In the genomic region with DNA sequence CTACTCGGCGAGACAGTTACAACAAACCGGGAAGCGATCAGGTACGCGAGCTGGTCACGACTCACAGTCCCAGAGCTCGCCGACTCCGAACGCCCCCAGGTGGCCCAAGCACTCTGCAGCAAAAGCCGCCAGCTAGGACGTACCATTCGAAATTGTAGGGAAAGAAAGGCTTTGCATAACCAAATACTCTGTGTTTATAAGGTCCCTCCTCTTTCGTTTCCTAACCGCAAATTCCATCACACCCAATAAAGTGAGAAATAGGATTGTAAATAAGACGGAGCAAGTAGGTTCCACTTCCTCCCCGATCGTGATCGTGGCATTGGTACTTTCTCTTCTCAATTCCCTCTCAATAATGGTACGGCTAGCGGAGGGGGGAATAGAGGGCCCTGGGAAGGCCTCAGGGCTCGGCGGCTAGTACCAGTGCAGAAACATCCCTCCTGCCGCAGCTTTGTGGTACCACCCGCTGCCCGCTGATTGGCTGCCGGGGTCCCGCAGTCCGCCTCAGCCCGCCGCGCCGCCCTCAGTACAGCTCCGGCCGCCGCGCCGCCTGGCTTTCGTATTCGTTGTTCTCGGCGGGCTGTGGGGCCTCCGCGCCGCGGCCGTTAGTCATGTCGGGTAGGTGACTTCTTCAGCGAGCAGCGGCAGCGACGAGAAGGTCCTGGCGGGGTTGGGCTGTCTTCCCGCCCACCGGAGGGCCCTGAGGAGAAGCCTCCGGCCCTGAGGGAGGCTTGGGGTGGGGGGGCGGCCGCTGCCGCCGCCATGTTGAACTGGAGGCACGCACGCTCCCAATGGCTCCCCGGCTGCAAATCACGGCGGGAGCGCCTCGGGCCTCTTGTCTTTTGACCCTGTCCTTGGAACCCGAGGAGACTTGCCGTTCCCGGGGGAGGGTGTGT, we compare ENCODE assay signal across 1 cellular context.
TF ChIP-seq lines count a peak whose summit lies in the region.

TSS of gene TAF15 (plus strand) at position 523 of the 893 bp plus-strand sequence. CDS start at position 609, 86 bp downstream.

TF ChIP-seq in HepG2, 621 proteins besides CTCF, POLR2A, EP300 and RAD21 (continued from another document and continues in another):
- TF ChIP-seq, protein P1, sequence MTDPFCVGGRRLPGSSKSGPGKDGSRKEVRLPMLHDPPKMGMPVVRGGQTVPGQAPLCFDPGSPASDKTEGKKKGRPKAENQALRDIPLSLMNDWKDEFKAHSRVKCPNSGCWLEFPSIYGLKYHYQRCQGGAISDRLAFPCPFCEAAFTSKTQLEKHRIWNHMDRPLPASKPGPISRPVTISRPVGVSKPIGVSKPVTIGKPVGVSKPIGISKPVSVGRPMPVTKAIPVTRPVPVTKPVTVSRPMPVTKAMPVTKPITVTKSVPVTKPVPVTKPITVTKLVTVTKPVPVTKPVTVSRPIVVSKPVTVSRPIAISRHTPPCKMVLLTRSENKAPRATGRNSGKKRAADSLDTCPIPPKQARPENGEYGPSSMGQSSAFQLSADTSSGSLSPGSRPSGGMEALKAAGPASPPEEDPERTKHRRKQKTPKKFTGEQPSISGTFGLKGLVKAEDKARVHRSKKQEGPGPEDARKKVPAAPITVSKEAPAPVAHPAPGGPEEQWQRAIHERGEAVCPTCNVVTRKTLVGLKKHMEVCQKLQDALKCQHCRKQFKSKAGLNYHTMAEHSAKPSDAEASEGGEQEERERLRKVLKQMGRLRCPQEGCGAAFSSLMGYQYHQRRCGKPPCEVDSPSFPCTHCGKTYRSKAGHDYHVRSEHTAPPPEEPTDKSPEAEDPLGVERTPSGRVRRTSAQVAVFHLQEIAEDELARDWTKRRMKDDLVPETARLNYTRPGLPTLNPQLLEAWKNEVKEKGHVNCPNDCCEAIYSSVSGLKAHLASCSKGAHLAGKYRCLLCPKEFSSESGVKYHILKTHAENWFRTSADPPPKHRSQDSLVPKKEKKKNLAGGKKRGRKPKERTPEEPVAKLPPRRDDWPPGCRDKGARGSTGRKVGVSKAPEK (CRISPR knock-in tag; IDR thresholded peaks at IDR 0.05; ENCODE audit: borderline replicate concordance) = no peak
- TF ChIP-seq ZNF746 (CRISPR knock-in tag; IDR thresholded peaks at IDR 0.05) (no peak), EED (CRISPR knock-in tag; IDR thresholded peaks at IDR 0.05) (no peak), MED1 (CRISPR knock-in tag; IDR thresholded peaks at IDR 0.05) (peak; percentile 41; the same call in 1 of the 2 replicates), ZNF543 (CRISPR knock-in tag; IDR thresholded peaks at IDR 0.05) (peak; percentile 91), TSC22D2 (CRISPR knock-in tag; IDR thresholded peaks at IDR 0.05; ENCODE audit: borderline replicate concordance) (no peak), ZNF567 (CRISPR knock-in tag; IDR thresholded peaks at IDR 0.05; ENCODE audit: borderline replicate concordance) (no peak), FOXC1 (CRISPR knock-in tag; IDR thresholded peaks at IDR 0.05; ENCODE audit: borderline replicate concordance) (peak; percentile 93), CAMTA2 (CRISPR knock-in tag; IDR thresholded peaks at IDR 0.05; ENCODE audit: borderline replicate concordance) (no peak), MZF1 (CRISPR knock-in tag; IDR thresholded peaks at IDR 0.05; ENCODE audit: borderline replicate concordance) (no peak), SCMH1 (CRISPR knock-in tag; IDR thresholded peaks at IDR 0.05; ENCODE audit: borderline replicate concordance) (no peak), ZNF546 (CRISPR knock-in tag; conservative IDR thresholded peaks at IDR 0.05) (peak; percentile 90; the same call in 1 of the 2 replicates), ZKSCAN1 (IDR thresholded peaks at IDR 0.05; ENCODE audit: low read length) (no peak), HNRNPL (IDR thresholded peaks at IDR 0.05; ENCODE audit: low read depth, low read length) (0 out of 2 replicates have a peak, but pooled peaks have one; percentile 57), CBX1 (IDR thresholded peaks at IDR 0.05; ENCODE audit: low read depth) (peak; percentile 2), NRL (CRISPR knock-in tag; IDR thresholded peaks at IDR 0.05; ENCODE audit: borderline replicate concordance) (no peak), CBFB (CRISPR knock-in tag; IDR thresholded peaks at IDR 0.05) (peak; percentile 46), RORA (CRISPR knock-in tag; IDR thresholded peaks at IDR 0.05) (no peak), KAT8 (CRISPR knock-in tag; IDR thresholded peaks at IDR 0.05) (peak; percentile 54; the same call in 1 of the 2 replicates), POGZ (CRISPR knock-in tag; IDR thresholded peaks at IDR 0.05) (no peak), ZNF607 (CRISPR knock-in tag; IDR thresholded peaks at IDR 0.05; ENCODE audit: borderline replicate concordance) (peak; percentile 94), NFYB (CRISPR knock-in tag; IDR thresholded peaks at IDR 0.05) (peak; percentile 89), STAG1 (CRISPR knock-in tag; IDR thresholded peaks at IDR 0.05) (peak; percentile 48), ZNF207 (IDR thresholded peaks at IDR 0.05; ENCODE audit: borderline replicate concordance) (no peak), HMG20A (CRISPR knock-in tag; IDR thresholded peaks at IDR 0.05; ENCODE audit: borderline replicate concordance) (no peak), GTF3A (CRISPR knock-in tag; conservative IDR thresholded peaks at IDR 0.05) (no peak), PCBP2 (optimal IDR thresholded peaks at IDR 0.05; ENCODE audit: low read depth, low read length, poor library complexity, severe bottlenecking) (no peak), REL (CRISPR knock-in tag; conservative IDR thresholded peaks at IDR 0.05) (peak; percentile 84; the same call in 1 of the 2 replicates), MAFK (conservative IDR thresholded peaks at IDR 0.05 in 1 of 2, IDR thresholded peaks at IDR 0.05 in 1 of 2; ENCODE audit: low read length in 2 of 2) (no peak), KLF16 (CRISPR knock-in tag; IDR thresholded peaks at IDR 0.05) (peak in 1 of 2 experiments; percentile 19; a peak in 1 of 4 replicates), ZSCAN31 (CRISPR knock-in tag; IDR thresholded peaks at IDR 0.05; ENCODE audit: low read depth) (peak; percentile 73), DMAP1 (CRISPR knock-in tag; IDR thresholded peaks at IDR 0.05) (peak; percentile 91), ZC3H4 (CRISPR knock-in tag; IDR thresholded peaks at IDR 0.05; ENCODE audit: borderline replicate concordance) (no peak), JARID2 (CRISPR knock-in tag; IDR thresholded peaks at IDR 0.05; ENCODE audit: insufficient replicate concordance) (no peak), ELF4 (CRISPR knock-in tag; IDR thresholded peaks at IDR 0.05; ENCODE audit: borderline replicate concordance) (no peak), MIER2 (CRISPR knock-in tag; IDR thresholded peaks at IDR 0.05) (no peak), RBM39 (IDR thresholded peaks at IDR 0.05; ENCODE audit: low read depth, low read length, poor library complexity, severe bottlenecking) (peak; percentile 97), ZFP41 (CRISPR knock-in tag; IDR thresholded peaks at IDR 0.05; ENCODE audit: borderline replicate concordance) (no peak), ZNF766 (CRISPR knock-in tag; IDR thresholded peaks at IDR 0.05; ENCODE audit: borderline replicate concordance) (peak; percentile 83)
- TF ChIP-seq, protein P2, sequence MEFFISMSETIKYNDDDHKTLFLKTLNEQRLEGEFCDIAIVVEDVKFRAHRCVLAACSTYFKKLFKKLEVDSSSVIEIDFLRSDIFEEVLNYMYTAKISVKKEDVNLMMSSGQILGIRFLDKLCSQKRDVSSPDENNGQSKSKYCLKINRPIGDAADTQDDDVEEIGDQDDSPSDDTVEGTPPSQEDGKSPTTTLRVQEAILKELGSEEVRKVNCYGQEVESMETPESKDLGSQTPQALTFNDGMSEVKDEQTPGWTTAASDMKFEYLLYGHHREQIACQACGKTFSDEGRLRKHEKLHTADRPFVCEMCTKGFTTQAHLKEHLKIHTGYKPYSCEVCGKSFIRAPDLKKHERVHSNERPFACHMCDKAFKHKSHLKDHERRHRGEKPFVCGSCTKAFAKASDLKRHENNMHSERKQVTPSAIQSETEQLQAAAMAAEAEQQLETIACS (CRISPR knock-in tag; IDR thresholded peaks at IDR 0.05) = no peak
- TF ChIP-seq, protein P3, sequence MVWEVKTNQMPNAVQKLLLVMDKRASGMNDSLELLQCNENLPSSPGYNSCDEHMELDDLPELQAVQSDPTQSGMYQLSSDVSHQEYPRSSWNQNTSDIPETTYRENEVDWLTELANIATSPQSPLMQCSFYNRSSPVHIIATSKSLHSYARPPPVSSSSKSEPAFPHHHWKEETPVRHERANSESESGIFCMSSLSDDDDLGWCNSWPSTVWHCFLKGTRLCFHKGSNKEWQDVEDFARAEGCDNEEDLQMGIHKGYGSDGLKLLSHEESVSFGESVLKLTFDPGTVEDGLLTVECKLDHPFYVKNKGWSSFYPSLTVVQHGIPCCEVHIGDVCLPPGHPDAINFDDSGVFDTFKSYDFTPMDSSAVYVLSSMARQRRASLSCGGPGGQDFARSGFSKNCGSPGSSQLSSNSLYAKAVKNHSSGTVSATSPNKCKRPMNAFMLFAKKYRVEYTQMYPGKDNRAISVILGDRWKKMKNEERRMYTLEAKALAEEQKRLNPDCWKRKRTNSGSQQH (CRISPR knock-in tag; IDR thresholded peaks at IDR 0.05; ENCODE audit: low read depth) = no peak; the same call in 1 of the 2 replicates
- TF ChIP-seq, protein P4, sequence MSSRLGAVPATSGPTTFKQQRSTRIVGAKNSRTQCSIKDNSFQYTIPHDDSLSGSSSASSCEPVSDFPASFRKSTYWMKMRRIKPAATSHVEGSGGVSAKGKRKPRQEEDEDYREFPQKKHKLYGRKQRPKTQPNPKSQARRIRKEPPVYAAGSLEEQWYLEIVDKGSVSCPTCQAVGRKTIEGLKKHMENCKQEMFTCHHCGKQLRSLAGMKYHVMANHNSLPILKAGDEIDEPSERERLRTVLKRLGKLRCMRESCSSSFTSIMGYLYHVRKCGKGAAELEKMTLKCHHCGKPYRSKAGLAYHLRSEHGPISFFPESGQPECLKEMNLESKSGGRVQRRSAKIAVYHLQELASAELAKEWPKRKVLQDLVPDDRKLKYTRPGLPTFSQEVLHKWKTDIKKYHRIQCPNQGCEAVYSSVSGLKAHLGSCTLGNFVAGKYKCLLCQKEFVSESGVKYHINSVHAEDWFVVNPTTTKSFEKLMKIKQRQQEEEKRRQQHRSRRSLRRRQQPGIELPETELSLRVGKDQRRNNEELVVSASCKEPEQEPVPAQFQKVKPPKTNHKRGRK (CRISPR knock-in tag; IDR thresholded peaks at IDR 0.05) = no peak
- TF ChIP-seq, protein P5, sequence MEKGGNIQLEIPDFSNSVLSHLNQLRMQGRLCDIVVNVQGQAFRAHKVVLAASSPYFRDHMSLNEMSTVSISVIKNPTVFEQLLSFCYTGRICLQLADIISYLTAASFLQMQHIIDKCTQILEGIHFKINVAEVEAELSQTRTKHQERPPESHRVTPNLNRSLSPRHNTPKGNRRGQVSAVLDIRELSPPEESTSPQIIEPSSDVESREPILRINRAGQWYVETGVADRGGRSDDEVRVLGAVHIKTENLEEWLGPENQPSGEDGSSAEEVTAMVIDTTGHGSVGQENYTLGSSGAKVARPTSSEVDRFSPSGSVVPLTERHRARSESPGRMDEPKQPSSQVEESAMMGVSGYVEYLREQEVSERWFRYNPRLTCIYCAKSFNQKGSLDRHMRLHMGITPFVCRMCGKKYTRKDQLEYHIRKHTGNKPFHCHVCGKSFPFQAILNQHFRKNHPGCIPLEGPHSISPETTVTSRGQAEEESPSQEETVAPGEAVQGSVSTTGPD (CRISPR knock-in tag; IDR thresholded peaks at IDR 0.05) = no peak
- TF ChIP-seq, protein P6, sequence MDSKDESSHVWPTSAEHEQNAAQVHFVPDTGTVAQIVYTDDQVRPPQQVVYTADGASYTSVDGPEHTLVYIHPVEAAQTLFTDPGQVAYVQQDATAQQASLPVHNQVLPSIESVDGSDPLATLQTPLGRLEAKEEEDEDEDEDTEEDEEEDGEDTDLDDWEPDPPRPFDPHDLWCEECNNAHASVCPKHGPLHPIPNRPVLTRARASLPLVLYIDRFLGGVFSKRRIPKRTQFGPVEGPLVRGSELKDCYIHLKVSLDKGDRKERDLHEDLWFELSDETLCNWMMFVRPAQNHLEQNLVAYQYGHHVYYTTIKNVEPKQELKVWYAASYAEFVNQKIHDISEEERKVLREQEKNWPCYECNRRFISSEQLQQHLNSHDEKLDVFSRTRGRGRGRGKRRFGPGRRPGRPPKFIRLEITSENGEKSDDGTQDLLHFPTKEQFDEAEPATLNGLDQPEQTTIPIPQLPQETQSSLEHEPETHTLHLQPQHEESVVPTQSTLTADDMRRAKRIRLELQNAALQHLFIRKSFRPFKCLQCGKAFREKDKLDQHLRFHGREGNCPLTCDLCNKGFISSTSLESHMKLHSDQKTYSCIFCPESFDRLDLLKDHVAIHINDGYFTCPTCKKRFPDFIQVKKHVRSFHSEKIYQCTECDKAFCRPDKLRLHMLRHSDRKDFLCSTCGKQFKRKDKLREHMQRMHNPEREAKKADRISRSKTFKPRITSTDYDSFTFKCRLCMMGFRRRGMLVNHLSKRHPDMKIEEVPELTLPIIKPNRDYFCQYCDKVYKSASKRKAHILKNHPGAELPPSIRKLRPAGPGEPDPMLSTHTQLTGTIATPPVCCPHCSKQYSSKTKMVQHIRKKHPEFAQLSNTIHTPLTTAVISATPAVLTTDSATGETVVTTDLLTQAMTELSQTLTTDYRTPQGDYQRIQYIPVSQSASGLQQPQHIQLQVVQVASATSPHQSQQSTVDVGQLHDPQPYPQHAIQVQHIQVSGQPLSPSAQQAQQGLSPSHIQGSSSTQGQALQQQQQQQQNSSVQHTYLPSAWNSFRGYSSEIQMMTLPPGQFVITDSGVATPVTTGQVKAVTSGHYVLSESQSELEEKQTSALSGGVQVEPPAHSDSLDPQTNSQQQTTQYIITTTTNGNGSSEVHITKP (CRISPR knock-in tag; IDR thresholded peaks at IDR 0.05; ENCODE audit: low read depth) = peak; percentile 100
- TF ChIP-seq, protein P7, sequence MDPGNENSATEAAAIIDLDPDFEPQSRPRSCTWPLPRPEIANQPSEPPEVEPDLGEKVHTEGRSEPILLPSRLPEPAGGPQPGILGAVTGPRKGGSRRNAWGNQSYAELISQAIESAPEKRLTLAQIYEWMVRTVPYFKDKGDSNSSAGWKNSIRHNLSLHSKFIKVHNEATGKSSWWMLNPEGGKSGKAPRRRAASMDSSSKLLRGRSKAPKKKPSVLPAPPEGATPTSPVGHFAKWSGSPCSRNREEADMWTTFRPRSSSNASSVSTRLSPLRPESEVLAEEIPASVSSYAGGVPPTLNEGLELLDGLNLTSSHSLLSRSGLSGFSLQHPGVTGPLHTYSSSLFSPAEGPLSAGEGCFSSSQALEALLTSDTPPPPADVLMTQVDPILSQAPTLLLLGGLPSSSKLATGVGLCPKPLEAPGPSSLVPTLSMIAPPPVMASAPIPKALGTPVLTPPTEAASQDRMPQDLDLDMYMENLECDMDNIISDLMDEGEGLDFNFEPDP (CRISPR knock-in tag; conservative IDR thresholded peaks at IDR 0.05) = no peak
- TF ChIP-seq, protein P8, sequence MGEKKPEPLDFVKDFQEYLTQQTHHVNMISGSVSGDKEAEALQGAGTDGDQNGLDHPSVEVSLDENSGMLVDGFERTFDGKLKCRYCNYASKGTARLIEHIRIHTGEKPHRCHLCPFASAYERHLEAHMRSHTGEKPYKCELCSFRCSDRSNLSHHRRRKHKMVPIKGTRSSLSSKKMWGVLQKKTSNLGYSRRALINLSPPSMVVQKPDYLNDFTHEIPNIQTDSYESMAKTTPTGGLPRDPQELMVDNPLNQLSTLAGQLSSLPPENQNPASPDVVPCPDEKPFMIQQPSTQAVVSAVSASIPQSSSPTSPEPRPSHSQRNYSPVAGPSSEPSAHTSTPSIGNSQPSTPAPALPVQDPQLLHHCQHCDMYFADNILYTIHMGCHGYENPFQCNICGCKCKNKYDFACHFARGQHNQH (CRISPR knock-in tag; IDR thresholded peaks at IDR 0.05) = peak; percentile 34; the same call in 1 of the 2 replicates
